In genomic region chr5:134965271-134965825, GRCh38 we compare ENCODE assay signal across 29 cellular contexts. TPM values are rescaled to one million over a fixed set of nuclear protein-coding genes. Genes with fewer than 3 reads are reported as not detected.
DNase-seq lines count a peak whose midpoint lies in the region; ATAC-seq and TF ChIP-seq lines count a peak whose summit lies in the region.
"Had no signal": no experiment of that assay in that cellular context is flagged by ENCODE, and none has a peak within 500 bp of the region (broad histone marks: within the 10 kb centered on the region; RNA-seq: fewer than 3 reads in every experiment).

No MANE protein-coding gene starts in this region.

- no peak overlapping the region for H3K27ac ChIP-seq in mesenchymal stem cell (ENCODE audit: low read length, poor library complexity, severe bottlenecking)
- H3K27ac ChIP-seq: 22Rv1, heart left ventricle, neutrophil, thyroid gland had no signal

- no peak overlapping the region for H2BK5ac ChIP-seq in mesenchymal stem cell (ENCODE audit: low read depth, low read length, poor library complexity, severe bottlenecking)

- H3K27me3 ChIP-seq in mesenchymal stem cell (ENCODE audit: control insufficient read depth in 1 of 2, insufficient read depth in 1 of 2, low read length in 2 of 2): no peaks in the 10 kb centered on the region
- H3K27me3 ChIP-seq: heart left ventricle, neutrophil, thyroid gland had no signal

- DNase-seq in NCI-H510A treated with DMSO at 0.1 percent for 48 hours (lab: John Stamatoyannopoulos, UW) (peak; percentile 3), NCI-H510A (lab: John Stamatoyannopoulos, UW) (no peak), natural killer cell (no peak), mesenchymal stem cell (no peak), pons (ENCODE audit: low spot score) (no peak)
- DNase-seq in natural killer cell treated with Interleukin-12 subunit alpha and Interleukin-12 subunit beta and Interleukin-15 and Interleukin-18, amount 100 ng/mL, for 72 hours (ENCODE audit: low spot score): no peak
- peak in 1 of 2 donors; percentile 11 for DNase-seq in stimulated activated naive CD8-positive, alpha-beta T cell treated with anti-CD3 and anti-CD28 coated beads, Interleukin-15, amount 100 ng/mL, for 72 hours
- DNase-seq: activated CD8-positive, alpha-beta memory T cell treated with anti-CD3 and anti-CD28 coated beads for 24 hours; amniotic stem cell; DMS153; effector memory CD4-positive, alpha-beta T cell; erythroblast; heart left ventricle; kidney glomerular epithelial cell; NCI-H1048; NCI-H2029; NCI-H2227 treated with DMSO at 0.1 percent for 48 hours; NCI-H774; stimulated activated CD4-positive, alpha-beta T cell treated with anti-CD3 and anti-CD28 coated beads, Interleukin-4, amount 100 ng/mL, for 1 hour; stimulated activated naive CD4-positive, alpha-beta T cell treated with Interleukin-2 at 50 U/mL for 16 hours; thyroid gland had no signal

- H3K4me1 ChIP-seq in mesenchymal stem cell (ENCODE audit: control insufficient read depth, insufficient read depth, low read depth, low read length): no peaks in the 10 kb centered on the region
- H3K4me1 ChIP-seq: heart left ventricle, thyroid gland had no signal

- no peak overlapping the region for H3K23ac ChIP-seq in mesenchymal stem cell (ENCODE audit: low read length in 2 of 2)

- H3K79me1 ChIP-seq in mesenchymal stem cell (replicated peaks; ENCODE audit: low read length, poor library complexity, severe bottlenecking): no peaks in the 10 kb centered on the region

- no peak overlapping the region for H2BK15ac ChIP-seq in mesenchymal stem cell (ENCODE audit: low read depth, poor library complexity, severe bottlenecking)

- H4K91ac ChIP-seq in mesenchymal stem cell (ENCODE audit: low read length): no peak overlapping the region

- no peak for TF ChIP-seq CTCF in natural killer cell (IDR thresholded peaks at IDR 0.05)

- peaks cover 6 to 27% of the 10 kb centered on the region in 2 experiments for H3K36me3 ChIP-seq in mesenchymal stem cell (ENCODE audit: control insufficient read depth in 1 of 2, insufficient read depth in 2 of 2, low read depth in 1 of 2, low read length in 2 of 2)

- no peaks in the 10 kb centered on the region for H3K36me3 Mint-ChIP-seq in natural killer cell
- no peaks in the 10 kb centered on the region for H3K36me3 Mint-ChIP-seq in natural killer cell treated with Interleukin-12 subunit alpha and Interleukin-12 subunit beta and Interleukin-15 and Interleukin-18, amount 100 ng/mL, for 72 hours
- peaks cover 17% of the 10 kb centered on the region for H3K36me3 Mint-ChIP-seq in activated naive CD8-positive, alpha-beta T cell

- no peak overlapping the region for H3K4me3 ChIP-seq in mesenchymal stem cell (ENCODE audit: insufficient read depth in 1 of 2, low read depth in 1 of 2, low read length in 2 of 2)
- H3K4me3 ChIP-seq: heart left ventricle, lung, smooth muscle cell, thyroid gland had no signal

- no peak overlapping the region for H3K18ac ChIP-seq in mesenchymal stem cell (ENCODE audit: low read depth in 1 of 2, low read length in 2 of 2)

- no peak overlapping the region for H2BK120ac ChIP-seq in mesenchymal stem cell (ENCODE audit: low read depth, low read length)

- H3K9ac ChIP-seq in mesenchymal stem cell (ENCODE audit: low read length): no peak overlapping the region

- no peak overlapping the region for H2AK5ac ChIP-seq in mesenchymal stem cell (ENCODE audit: low read length, severe bottlenecking)

- no peaks in the 10 kb centered on the region for H3K27me3 Mint-ChIP-seq in natural killer cell (ENCODE audit: low read depth in 2 of 2)
- no peaks in the 10 kb centered on the region for H3K27me3 Mint-ChIP-seq in natural killer cell treated with Interleukin-12 subunit alpha and Interleukin-12 subunit beta and Interleukin-15 and Interleukin-18, amount 100 ng/mL, for 72 hours
- no peaks in the 10 kb centered on the region for H3K27me3 Mint-ChIP-seq in activated naive CD8-positive, alpha-beta T cell
- H3K27me3 Mint-ChIP-seq in stimulated activated naive CD8-positive, alpha-beta T cell treated with anti-CD3 and anti-CD28 coated beads, Interleukin-15, amount 100 ng/mL, for 72 hours: no peaks in the 10 kb centered on the region
- H3K27me3 Mint-ChIP-seq: CD8-positive, alpha-beta memory T cell had no signal

- 97% methylated on average over 3 of the region's 3 CpGs for WGBS in mesenchymal stem cell

- H3K9me3 ChIP-seq in mesenchymal stem cell (ENCODE audit: control insufficient read depth, low read length): no peaks in the 10 kb centered on the region
- H3K9me3 ChIP-seq: heart left ventricle, neutrophil, thyroid gland had no signal

- ATAC-seq in natural killer cell: no peak
- ATAC-seq in natural killer cell treated with Interleukin-12 subunit alpha and Interleukin-12 subunit beta and Interleukin-15 and Interleukin-18, amount 100 ng/mL, for 72 hours: no peak
- ATAC-seq in stimulated activated naive CD8-positive, alpha-beta T cell treated with anti-CD3 and anti-CD28 coated beads, Interleukin-15, amount 100 ng/mL, for 72 hours: peak; percentile 64
- ATAC-seq: HCT116, heart left ventricle, SK-N-SH treated with all-trans-retinoic acid at 6 μM for 48 hours had no signal

- H3K4me1 Mint-ChIP-seq in natural killer cell: peaks cover 5 to 9% of the 10 kb centered on the region in 2 donors
- peaks cover 4 to 6% of the 10 kb centered on the region in 2 donors for H3K4me1 Mint-ChIP-seq in natural killer cell treated with Interleukin-12 subunit alpha and Interleukin-12 subunit beta and Interleukin-15 and Interleukin-18, amount 100 ng/mL, for 72 hours (ENCODE audit: low read depth in 2 of 2)
- peaks cover 26% of the 10 kb centered on the region for H3K4me1 Mint-ChIP-seq in activated naive CD8-positive, alpha-beta T cell (ENCODE audit: low read depth)
- H3K4me1 Mint-ChIP-seq in stimulated activated naive CD8-positive, alpha-beta T cell treated with anti-CD3 and anti-CD28 coated beads, Interleukin-15, amount 100 ng/mL, for 72 hours: peaks cover 27% of the 10 kb centered on the region

- H4K8ac ChIP-seq in mesenchymal stem cell (ENCODE audit: low read length): no peak overlapping the region

- peak overlapping the region in 1 of 2 experiments; percentile 58 for H3K14ac ChIP-seq in mesenchymal stem cell (ENCODE audit: low read length in 2 of 2)

- H3K4me3 Mint-ChIP-seq in natural killer cell: no peak overlapping the region
- no peak overlapping the region for H3K4me3 Mint-ChIP-seq in natural killer cell treated with Interleukin-12 subunit alpha and Interleukin-12 subunit beta and Interleukin-15 and Interleukin-18, amount 100 ng/mL, for 72 hours
- H3K4me3 Mint-ChIP-seq in activated naive CD8-positive, alpha-beta T cell: no peak overlapping the region
- H3K4me3 Mint-ChIP-seq in stimulated activated naive CD8-positive, alpha-beta T cell treated with anti-CD3 and anti-CD28 coated beads, Interleukin-15, amount 100 ng/mL, for 72 hours: peak overlapping the region; percentile 38 to 42

- intact Hi-C loops in natural killer cell (cut with micrococcal nuclease): no loop called here

- no peak overlapping the region for H2AFZ ChIP-seq in mesenchymal stem cell (ENCODE audit: low read depth, low read length)

- no peak overlapping the region for H3K4ac ChIP-seq in mesenchymal stem cell (ENCODE audit: low read depth in 1 of 2, low read length in 2 of 2)

- no peaks in the 10 kb centered on the region for H3K9me3 Mint-ChIP-seq in natural killer cell
- H3K9me3 Mint-ChIP-seq in natural killer cell treated with Interleukin-12 subunit alpha and Interleukin-12 subunit beta and Interleukin-15 and Interleukin-18, amount 100 ng/mL, for 72 hours: no peaks in the 10 kb centered on the region
- H3K9me3 Mint-ChIP-seq in activated naive CD8-positive, alpha-beta T cell (ENCODE audit: low read depth): no peaks in the 10 kb centered on the region
- H3K9me3 Mint-ChIP-seq in stimulated activated naive CD8-positive, alpha-beta T cell treated with anti-CD3 and anti-CD28 coated beads, Interleukin-15, amount 100 ng/mL, for 72 hours: no peaks in the 10 kb centered on the region
- H3K9me3 Mint-ChIP-seq: CD8-positive, alpha-beta memory T cell had no signal

- H3K27ac Mint-ChIP-seq in natural killer cell: peak overlapping the region; percentile 2 to 25
- H3K27ac Mint-ChIP-seq in natural killer cell treated with Interleukin-12 subunit alpha and Interleukin-12 subunit beta and Interleukin-15 and Interleukin-18, amount 100 ng/mL, for 72 hours: no peak overlapping the region
- peak overlapping the region; percentile 85 for H3K27ac Mint-ChIP-seq in activated naive CD8-positive, alpha-beta T cell
- H3K27ac Mint-ChIP-seq in stimulated activated naive CD8-positive, alpha-beta T cell treated with anti-CD3 and anti-CD28 coated beads, Interleukin-15, amount 100 ng/mL, for 72 hours: peak overlapping the region; percentile 71 to 80

- no peak overlapping the region for H2BK12ac ChIP-seq in mesenchymal stem cell (ENCODE audit: low read length in 2 of 2)

- H3K4me2 ChIP-seq in mesenchymal stem cell (ENCODE audit: low read length, poor library complexity, severe bottlenecking): no peak overlapping the region
- H3K4me2 ChIP-seq: smooth muscle cell had no signal

RNA-seq across cellular contexts. Expression of gene CATSPER3, which starts 2.4 kb away (rescaled TPM):
- total RNA-seq in natural killer cell: under 1 TPM; 0.31 to 0.79 (median 0.55) TPM
- total RNA-seq in natural killer cell treated with Interleukin-12 subunit alpha and Interleukin-12 subunit beta and Interleukin-15 and Interleukin-18, amount 100 ng/mL, for 72 hours: under 1 TPM in 1 of 2 donors, not detected in 1; 0.52 TPM
- 0.10 TPM for polyA plus RNA-seq in mesenchymal stem cell (2013, experiment 1 of 2)
- 0.12 TPM for polyA plus RNA-seq in mesenchymal stem cell (2013, experiment 2 of 2)
- total RNA-seq: smooth muscle cell had no signal
- polyA plus RNA-seq: smooth muscle cell had no signal

Comparison
In these comparisons a context has a peak if more than half of its experiments do, and no peak if none do; other contexts are left out.
1. H3K27ac Mint-ChIP-seq: peak in natural killer cell (2 of 2), activated naive CD8-positive, alpha-beta T cell (single experiment) and stimulated activated naive CD8-positive, alpha-beta T cell treated with anti-CD3 and anti-CD28 coated beads, Interleukin-15, amount 100 ng/mL, for 72 hours (2 of 2); none in natural killer cell treated with Interleukin-12 subunit alpha and Interleukin-12 subunit beta and Interleukin-15 and Interleukin-18, amount 100 ng/mL, for 72 hours (0 of 2).
2. H3K4me3 Mint-ChIP-seq: peak in stimulated activated naive CD8-positive, alpha-beta T cell treated with anti-CD3 and anti-CD28 coated beads, Interleukin-15, amount 100 ng/mL, for 72 hours (2 of 2); none in natural killer cell (single experiment), natural killer cell treated with Interleukin-12 subunit alpha and Interleukin-12 subunit beta and Interleukin-15 and Interleukin-18, amount 100 ng/mL, for 72 hours (single experiment) and activated naive CD8-positive, alpha-beta T cell (single experiment).